ENCODE assay signal across 24 cellular contexts in the genomic region with DNA sequence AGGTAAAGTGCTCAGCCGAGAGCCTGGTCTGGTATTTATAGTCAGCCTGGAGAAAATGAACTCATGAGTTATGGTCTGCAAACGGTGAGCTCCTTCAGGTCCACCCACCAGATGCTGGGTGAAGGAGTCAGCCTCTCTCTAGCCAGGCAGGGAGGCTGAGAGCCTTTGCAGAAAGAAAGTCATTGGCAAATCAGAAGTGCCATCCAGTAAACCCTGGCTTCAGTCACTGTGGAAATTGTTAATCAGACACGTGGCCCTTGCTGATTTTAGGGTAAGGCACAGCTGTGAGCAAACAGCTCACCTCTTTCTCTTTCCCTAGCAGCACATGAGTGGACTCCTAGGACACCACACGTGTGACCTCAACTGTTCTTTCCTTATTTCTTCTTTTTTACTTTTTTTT. TPM values are rescaled to one million over a fixed set of nuclear protein-coding genes. Genes with fewer than 3 reads are reported as not detected.
DNase-seq lines count a peak whose midpoint lies in the region; ATAC-seq and TF ChIP-seq lines count a peak whose summit lies in the region.
"Had no signal": no experiment of that assay in that cellular context is flagged by ENCODE, and none has a peak within 500 bp of the region (broad histone marks: within the 10 kb centered on the region; RNA-seq: fewer than 3 reads in every experiment).

No MANE protein-coding gene starts in this region.

- peaks cover 72% of the 10 kb centered on the region for H3K4me1 Mint-ChIP-seq in activated naive CD4-positive, alpha-beta T cell treated with anti-CD3 and anti-CD28 coated beads for 36 hours (ENCODE audit: low read depth)
- peaks cover 95% of the 10 kb centered on the region for H3K4me1 Mint-ChIP-seq in stimulated activated effector memory CD8-positive, alpha-beta T cell treated with anti-CD3 and anti-CD28 coated beads, Interleukin-12 subunit alpha, Interleukin-12 subunit beta, amount 100 ng/mL, for 72 hours

- H3K4me3 Mint-ChIP-seq in activated naive CD4-positive, alpha-beta T cell treated with anti-CD3 and anti-CD28 coated beads for 36 hours = no peak overlapping the region
- H3K4me3 Mint-ChIP-seq in stimulated activated effector memory CD8-positive, alpha-beta T cell treated with anti-CD3 and anti-CD28 coated beads, Interleukin-12 subunit alpha, Interleukin-12 subunit beta, amount 100 ng/mL, for 72 hours = no peak overlapping the region
- H3K4me3 Mint-ChIP-seq: CD14-positive monocyte; T-helper 1 cell treated with Interleukin-12 subunit alpha and Interleukin-12 subunit beta and Interleukin-4 antibody, amounts not matched to agents 30 μg/mL and 1 μg/mL, for 36 hours had no signal

- H3K4me3 ChIP-seq in DND-41 (ENCODE audit: low read depth in 1 of 2, low read length in 2 of 2) (no peak overlapping the region), H7 (ENCODE audit: insufficient read depth, low read depth, low read length) (no peak overlapping the region)
- H3K4me3 ChIP-seq: HAP-1, skin epidermis had no signal

- peaks cover 76% of the 10 kb centered on the region for H3K36me3 ChIP-seq in DND-41 (ENCODE audit: insufficient read depth, low read length)
- no peaks in the 10 kb centered on the region for H3K36me3 ChIP-seq in H7 (replicated peaks; ENCODE audit: control insufficient read depth, insufficient read depth, low read length)
- H3K36me3 ChIP-seq: HAP-1, neutrophil had no signal

- peaks cover 97% of the 10 kb centered on the region for H3K79me2 ChIP-seq in DND-41 (ENCODE audit: insufficient read depth, low read length)

- no peaks in the 10 kb centered on the region for H3K36me3 Mint-ChIP-seq in activated naive CD4-positive, alpha-beta T cell treated with anti-CD3 and anti-CD28 coated beads for 36 hours (ENCODE audit: low read depth)
- H3K36me3 Mint-ChIP-seq in stimulated activated effector memory CD8-positive, alpha-beta T cell treated with anti-CD3 and anti-CD28 coated beads, Interleukin-12 subunit alpha, Interleukin-12 subunit beta, amount 100 ng/mL, for 72 hours = peaks cover 7% of the 10 kb centered on the region

- H3K27me3 Mint-ChIP-seq in activated naive CD4-positive, alpha-beta T cell treated with anti-CD3 and anti-CD28 coated beads for 36 hours (ENCODE audit: low read depth) = no peaks in the 10 kb centered on the region

- H3K27me3 ChIP-seq in DND-41 (ENCODE audit: insufficient read depth, low read length, poor library complexity) (no peaks in the 10 kb centered on the region), H7 (ENCODE audit: control insufficient read depth, insufficient read depth, low read length) (no peaks in the 10 kb centered on the region)
- H3K27me3 ChIP-seq: neutrophil had no signal

- H3K27ac ChIP-seq in DND-41 (ENCODE audit: low read length) = peak overlapping the region; percentile 29; the same call in 1 of the 2 replicates
- H3K27ac ChIP-seq: neutrophil, skin epidermis, VCaP had no signal

- no peaks in the 10 kb centered on the region for H3K9me3 Mint-ChIP-seq in activated naive CD4-positive, alpha-beta T cell treated with anti-CD3 and anti-CD28 coated beads for 36 hours
- H3K9me3 Mint-ChIP-seq in stimulated activated effector memory CD8-positive, alpha-beta T cell treated with anti-CD3 and anti-CD28 coated beads, Interleukin-12 subunit alpha, Interleukin-12 subunit beta, amount 100 ng/mL, for 72 hours = no peaks in the 10 kb centered on the region
- H3K9me3 Mint-ChIP-seq: CD14-positive monocyte; T-helper 1 cell treated with Interleukin-12 subunit alpha and Interleukin-12 subunit beta and Interleukin-4 antibody, amounts not matched to agents 30 μg/mL and 1 μg/mL, for 36 hours had no signal

- H3K9me3 ChIP-seq in DND-41 (ENCODE audit: insufficient read depth, low read length, severe bottlenecking) = no peaks in the 10 kb centered on the region
- H3K9me3 ChIP-seq: HAP-1, neutrophil had no signal

- no peak overlapping the region for H3K27ac Mint-ChIP-seq in activated naive CD4-positive, alpha-beta T cell treated with anti-CD3 and anti-CD28 coated beads for 36 hours
- peak overlapping the region; percentile 67 for H3K27ac Mint-ChIP-seq in stimulated activated effector memory CD8-positive, alpha-beta T cell treated with anti-CD3 and anti-CD28 coated beads, Interleukin-12 subunit alpha, Interleukin-12 subunit beta, amount 100 ng/mL, for 72 hours
- H3K27ac Mint-ChIP-seq: T-helper 1 cell treated with Interleukin-12 subunit alpha and Interleukin-12 subunit beta and Interleukin-4 antibody, amounts not matched to agents 30 μg/mL and 1 μg/mL, for 36 hours had no signal

- TF ChIP-seq CTCF in DND-41 (IDR thresholded peaks at IDR 0.05; ENCODE audit: borderline replicate concordance, extremely low read depth, low read length, poor library complexity, severe bottlenecking) = no peak

- peak; percentile 43 for DNase-seq in activated naive CD4-positive, alpha-beta T cell treated with anti-CD3 and anti-CD28 coated beads for 36 hours
- DNase-seq in activated naive CD4-positive, alpha-beta T cell (lab: John Stamatoyannopoulos, UW) = no peak
- DNase-seq in DND-41 (no peak), H7 (no peak)
- DNase-seq in activated T-cell treated with anti-CD3 and anti-CD28 coated beads, Interleukin-2, amount 50 U/mL, for 48 hours = peak; percentile 46 to 52
- DNase-seq in stimulated activated effector memory CD8-positive, alpha-beta T cell treated with anti-CD3 and anti-CD28 coated beads, Interleukin-12 subunit alpha, Interleukin-12 subunit beta, amount 100 ng/mL, for 72 hours (ENCODE audit: low spot score in 2 of 2) = no peak
- no peak for DNase-seq in effector CD4-positive, alpha-beta T cell
- DNase-seq: activated CD8-positive, alpha-beta memory T cell treated with anti-CD3 and anti-CD28 coated beads for 24 hours; activated effector memory CD4-positive, alpha-beta T cell treated with anti-CD3 and anti-CD28 coated beads, Interleukin-2, amount 50 U/mL, for 16 hours; anterior cingulate cortex; caudate nucleus; dermis blood vessel endothelial cell; DMS153; kidney; NCI-H1105 treated with DMSO at 0.1 percent for 48 hours; NCI-H2081; substantia nigra had no signal

- CTCF ChIA-PET in activated naive CD4-positive, alpha-beta T cell treated with anti-CD3 and anti-CD28 coated beads for 36 hours (lab: Charles Lee) = interaction anchor here (1.3 to 1.7 kb wide), 2 partner anchors 24 to 120 kb away, joined by 4 read pairs; no protein-coding TSS in a partner anchor

- no peak overlapping the region for H3K9ac ChIP-seq in DND-41 (ENCODE audit: low read depth, low read length)

- H4K20me1 ChIP-seq in DND-41 (ENCODE audit: insufficient read depth, low read length) = peaks cover 83% of the 10 kb centered on the region

- peaks cover 48% of the 10 kb centered on the region for H3K4me1 ChIP-seq in DND-41 (ENCODE audit: insufficient read depth, low read length)

- H3K4me2 ChIP-seq in DND-41 (ENCODE audit: insufficient read depth, low read length) = no peak overlapping the region

- intact Hi-C loops in activated naive CD4-positive, alpha-beta T cell treated with anti-CD3 and anti-CD28 coated beads for 36 hours (cut with micrococcal nuclease) = no loop called here

- H2AFZ ChIP-seq in DND-41 (ENCODE audit: low read depth, low read length) = no peak overlapping the region

- ATAC-seq in DND-41 (ENCODE audit: insufficient read depth, low read depth) = no peak
- ATAC-seq in stimulated activated effector memory CD8-positive, alpha-beta T cell treated with anti-CD3 and anti-CD28 coated beads, Interleukin-12 subunit alpha, Interleukin-12 subunit beta, amount 100 ng/mL, for 72 hours = peak; percentile 80
- ATAC-seq: HepG2 had no signal

RNA-seq across cellular contexts. Expression of a gene that starts 44.9 kb away (rescaled TPM):
- 10 to 100 TPM; 39.3 to 45.3 TPM for total RNA-seq in activated naive CD4-positive, alpha-beta T cell treated with anti-CD3 and anti-CD28 coated beads for 36 hours
- 14.5 and 14.8 TPM in 2 replicates for total RNA-seq in H7 (2014; rRNA removed; shearing (Covaris generic))
- total RNA-seq: HepG2 had no signal

Comparison
In these comparisons a context has a peak if more than half of its experiments do, and no peak if none do; other contexts are left out.
1. DNase-seq: peak in activated naive CD4-positive, alpha-beta T cell treated with anti-CD3 and anti-CD28 coated beads for 36 hours (single experiment) and activated T-cell treated with anti-CD3 and anti-CD28 coated beads, Interleukin-2, amount 50 U/mL, for 48 hours (2 of 2); none in activated naive CD4-positive, alpha-beta T cell (0 of 4), DND-41 (single experiment), stimulated activated effector memory CD8-positive, alpha-beta T cell treated with anti-CD3 and anti-CD28 coated beads, Interleukin-12 subunit alpha, Interleukin-12 subunit beta, amount 100 ng/mL, for 72 hours (0 of 2), H7 (single experiment) and effector CD4-positive, alpha-beta T cell (single experiment).